ENCODE assay signal across 1 cellular context in genomic region chr5:58923355-58923754, GRCh38.
TF ChIP-seq lines count a peak whose summit lies in the region.

No MANE protein-coding gene starts in this region.

TF ChIP-seq in A549, 52 proteins besides CTCF, POLR2A, EP300 and RAD21:
- TF ChIP-seq NR3C1 (IDR thresholded peaks at IDR 0.05) (no peak), TFCP2L1 (CRISPR knock-in tag; IDR thresholded peaks at IDR 0.05) (no peak)
